8 cellular contexts compared by ENCODE assay signal in genomic region chr11:130645164-130645859, GRCh38.
"Had no signal": no experiment of that assay in that cellular context is flagged by ENCODE, and none has a peak within 500 bp of the region (broad histone marks: within the 10 kb centered on the region; RNA-seq: fewer than 3 reads in every experiment).

No MANE protein-coding gene starts in this region.

- H3K36me3 ChIP-seq: neural progenitor cell had no signal

- H3K27ac ChIP-seq: neural progenitor cell had no signal

- H3K27me3 ChIP-seq: neural progenitor cell had no signal

- H3K4me3 ChIP-seq: neural progenitor cell had no signal

- DNase-seq: activated CD4-positive, alpha-beta T cell treated with anti-CD3 and anti-CD28 coated beads, Interleukin-2, amount 50 U/mL, for 4 hours; activated CD4-positive, CD25-positive, alpha-beta regulatory T cell treated with anti-CD3 and anti-CD28 coated beads, Interleukin-2, amount 50 U/mL, for 72 hours; activated T-cell treated with anti-CD3 and anti-CD28 coated beads, Interleukin-2, amount 50 U/mL, for 1 hour; amniotic stem cell; hypothalamus; mesendoderm; posterior cingulate gyrus had no signal

- H3K4me2 ChIP-seq: neural progenitor cell had no signal

- H3K9ac ChIP-seq: neural progenitor cell had no signal
